Comparison of ENCODE assay signal across 8 cellular contexts in the genomic region with DNA sequence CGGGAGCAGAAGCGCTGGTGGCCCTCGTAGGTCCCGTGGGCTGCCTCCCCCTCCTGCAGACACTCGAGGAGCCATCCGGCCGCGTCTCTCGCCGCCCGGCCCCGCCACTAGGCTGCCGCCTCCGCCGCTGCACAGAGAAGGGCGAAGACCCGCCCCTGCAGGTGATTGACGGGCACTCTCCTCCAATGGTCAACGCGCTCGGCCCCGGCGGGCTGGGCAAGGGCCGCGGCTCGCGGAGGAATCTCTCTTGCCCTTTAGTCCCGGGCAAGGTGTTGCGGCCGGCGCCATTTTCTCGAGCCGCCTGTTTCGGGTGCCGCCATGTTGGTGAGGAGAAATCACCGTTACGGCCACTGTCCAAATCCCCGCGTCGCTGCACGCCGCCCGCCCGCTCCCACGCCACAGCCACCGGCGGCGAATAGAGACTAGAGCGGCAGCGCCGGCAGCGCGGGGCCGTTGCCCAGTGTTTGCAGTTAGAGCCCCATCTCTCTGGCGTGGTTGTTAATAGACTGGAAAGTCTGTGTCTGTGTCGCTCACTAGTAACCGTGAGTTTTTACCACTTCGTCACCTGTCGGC. TPM values are rescaled to one million over a fixed set of nuclear protein-coding genes. Genes with fewer than 3 reads are reported as not detected.
DNase-seq lines count a peak whose midpoint lies in the region; ATAC-seq lines count a peak whose summit lies in the region.

A gene with protein sequence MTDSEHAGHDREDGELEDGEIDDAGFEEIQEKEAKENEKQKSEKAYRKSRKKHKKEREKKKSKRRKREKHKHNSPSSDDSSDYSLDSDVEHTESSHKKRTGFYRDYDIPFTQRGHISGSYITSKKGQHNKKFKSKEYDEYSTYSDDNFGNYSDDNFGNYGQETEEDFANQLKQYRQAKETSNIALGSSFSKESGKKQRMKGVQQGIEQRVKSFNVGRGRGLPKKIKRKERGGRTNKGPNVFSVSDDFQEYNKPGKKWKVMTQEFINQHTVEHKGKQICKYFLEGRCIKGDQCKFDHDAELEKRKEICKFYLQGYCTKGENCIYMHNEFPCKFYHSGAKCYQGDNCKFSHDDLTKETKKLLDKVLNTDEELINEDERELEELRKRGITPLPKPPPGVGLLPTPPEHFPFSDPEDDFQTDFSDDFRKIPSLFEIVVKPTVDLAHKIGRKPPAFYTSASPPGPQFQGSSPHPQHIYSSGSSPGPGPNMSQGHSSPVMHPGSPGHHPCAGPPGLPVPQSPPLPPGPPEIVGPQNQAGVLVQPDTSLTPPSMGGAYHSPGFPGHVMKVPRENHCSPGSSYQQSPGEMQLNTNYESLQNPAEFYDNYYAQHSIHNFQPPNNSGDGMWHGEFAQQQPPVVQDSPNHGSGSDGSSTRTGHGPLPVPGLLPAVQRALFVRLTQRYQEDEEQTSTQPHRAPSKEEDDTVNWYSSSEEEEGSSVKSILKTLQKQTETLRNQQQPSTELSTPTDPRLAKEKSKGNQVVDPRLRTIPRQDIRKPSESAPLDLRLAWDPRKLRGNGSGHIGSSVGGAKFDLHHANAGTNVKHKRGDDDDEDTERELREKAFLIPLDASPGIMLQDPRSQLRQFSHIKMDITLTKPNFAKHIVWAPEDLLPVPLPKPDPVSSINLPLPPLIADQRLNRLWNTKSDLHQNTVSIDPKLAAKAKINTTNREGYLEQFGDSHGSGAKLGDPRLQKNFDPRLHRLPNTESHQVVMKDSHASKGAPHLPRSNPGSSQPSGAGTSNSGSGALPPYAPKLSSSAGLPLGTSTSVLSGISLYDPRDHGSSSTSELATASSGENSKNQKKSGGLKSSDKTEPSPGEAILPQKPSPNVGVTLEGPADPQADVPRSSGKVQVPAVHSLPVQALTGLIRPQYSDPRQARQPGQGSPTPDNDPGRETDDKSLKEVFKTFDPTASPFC (plus strand): TSS at position 284 of the 573 bp plus-strand sequence. CDS start 398 bp downstream, outside the sequence.

- H4K91ac ChIP-seq in mesenchymal stem cell (ENCODE audit: low read length), result peak within 1 kb of the TSS; percentile 100

- peak within 1 kb of the TSS; percentile 93 for H2BK120ac ChIP-seq in mesenchymal stem cell (ENCODE audit: low read depth, low read length)

- H3K27me3 ChIP-seq in effector memory CD4-positive, alpha-beta T cell (replicated peaks; ENCODE audit: control insufficient read depth, insufficient read depth, low read length, poor library complexity, severe bottlenecking), result no peaks in the 10 kb centered on the region
- H3K27me3 ChIP-seq in mesenchymal stem cell (ENCODE audit: control insufficient read depth in 1 of 2, insufficient read depth in 1 of 2, low read length in 2 of 2), result no peaks in the 10 kb centered on the region

- no peaks in the 10 kb centered on the region for H3K36me3 ChIP-seq in effector memory CD4-positive, alpha-beta T cell (ENCODE audit: control insufficient read depth, insufficient read depth, low read length)
- H3K36me3 ChIP-seq in mesenchymal stem cell (ENCODE audit: control insufficient read depth in 1 of 2, insufficient read depth in 2 of 2, low read depth in 1 of 2, low read length in 2 of 2), result no peaks in the 10 kb centered on the region

- H2BK5ac ChIP-seq in mesenchymal stem cell (ENCODE audit: low read depth, low read length, poor library complexity, severe bottlenecking), result peak within 1 kb of the TSS; percentile 99

- 0% methylated on average over 57 of the region's 59 CpGs for WGBS in mesenchymal stem cell

- H3K23ac ChIP-seq in mesenchymal stem cell (ENCODE audit: low read length in 2 of 2), result peak within 1 kb of the TSS; percentile 51 to 99

- H3K9ac ChIP-seq in mesenchymal stem cell (ENCODE audit: low read length), result peak within 1 kb of the TSS; percentile 100

- peak within 1 kb of the TSS; percentile 100 for H3K4me3 ChIP-seq in effector memory CD4-positive, alpha-beta T cell (ENCODE audit: insufficient read depth, low read depth, low read length, poor library complexity, severe bottlenecking)
- peak within 1 kb of the TSS; percentile 93 to 99 for H3K4me3 ChIP-seq in mesenchymal stem cell (ENCODE audit: insufficient read depth in 1 of 2, low read depth in 1 of 2, low read length in 2 of 2)

- peak within 1 kb of the TSS; percentile 82 for H3K4me2 ChIP-seq in mesenchymal stem cell (ENCODE audit: low read length, poor library complexity, severe bottlenecking)

- H2BK12ac ChIP-seq in mesenchymal stem cell (ENCODE audit: low read length in 2 of 2), result peak within 1 kb of the TSS in 1 of 2 experiments; percentile 18

- no peaks in the 10 kb centered on the region for H3K9me3 ChIP-seq in effector memory CD4-positive, alpha-beta T cell (ENCODE audit: control insufficient read depth, low read length)
- H3K9me3 ChIP-seq in mesenchymal stem cell (ENCODE audit: control insufficient read depth, low read length), result no peaks in the 10 kb centered on the region

- H3K79me1 ChIP-seq in mesenchymal stem cell (replicated peaks; ENCODE audit: low read length, poor library complexity, severe bottlenecking), result peaks cover 7% of the 10 kb centered on the region

- DNase-seq in CMK (ENCODE audit: low read depth), result peak; percentile 93
- DNase-seq in HS-27A (ENCODE audit: low read depth), result peak; percentile 99
- DNase-seq in NK-92 (lab: John Stamatoyannopoulos, UW; ENCODE audit: unreplicated experiment), result peak; percentile 55
- DNase-seq in activated CD8-positive, alpha-beta memory T cell treated with anti-CD3 and anti-CD28 coated beads for 4 hours (ENCODE audit: low read depth in 2 of 2), result peak; percentile 98 to 99
- peak; percentile 97 to 98 (median 98) for DNase-seq in effector memory CD4-positive, alpha-beta T cell
- DNase-seq in mesenchymal stem cell, result peak; percentile 98
- DNase-seq in stimulated activated CD8-positive, alpha-beta memory T cell treated with anti-CD3 and anti-CD28 coated beads, Interleukin-12 subunit alpha, Interleukin-12 subunit beta, amount 100 ng/mL, for 4 hours (ENCODE audit: low read depth), result peak; percentile 99

- peak within 1 kb of the TSS; percentile 85 for H2AFZ ChIP-seq in mesenchymal stem cell (ENCODE audit: low read depth, low read length)

- peak within 1 kb of the TSS; percentile 80 for H2AK5ac ChIP-seq in mesenchymal stem cell (ENCODE audit: low read length, severe bottlenecking)

- peak within 1 kb of the TSS; percentile 100 for H3K18ac ChIP-seq in mesenchymal stem cell (ENCODE audit: low read depth in 1 of 2, low read length in 2 of 2)

- H2BK15ac ChIP-seq in mesenchymal stem cell (ENCODE audit: low read depth, poor library complexity, severe bottlenecking), result peak within 1 kb of the TSS; percentile 97

- peak; percentile 93 for ATAC-seq in GM19467 (IDR thresholded peaks at IDR 0.05; ENCODE audit: unreplicated experiment)

- peak within 1 kb of the TSS; percentile 100 for H3K4ac ChIP-seq in mesenchymal stem cell (ENCODE audit: low read depth in 1 of 2, low read length in 2 of 2)

- H4K8ac ChIP-seq in mesenchymal stem cell (ENCODE audit: low read length), result peak within 1 kb of the TSS; percentile 100

- H3K27ac ChIP-seq in effector memory CD4-positive, alpha-beta T cell (ENCODE audit: insufficient read depth, low read length, poor library complexity, severe bottlenecking), result peak within 1 kb of the TSS; percentile 100
- peak within 1 kb of the TSS; percentile 94 for H3K27ac ChIP-seq in mesenchymal stem cell (ENCODE audit: low read length, poor library complexity, severe bottlenecking)

- no peaks in the 10 kb centered on the region for H3K4me1 ChIP-seq in effector memory CD4-positive, alpha-beta T cell (ENCODE audit: control insufficient read depth, insufficient read depth, low read length, poor library complexity, severe bottlenecking)
- H3K4me1 ChIP-seq in mesenchymal stem cell (ENCODE audit: control insufficient read depth, insufficient read depth, low read depth, low read length), result no peaks in the 10 kb centered on the region

- H3K14ac ChIP-seq in mesenchymal stem cell (ENCODE audit: low read length in 2 of 2), result peak within 1 kb of the TSS; percentile 81 to 100

RNA-seq across cellular contexts. Expression of the gene that starts here (rescaled TPM):
- 4.2 TPM for polyA plus RNA-seq in mesenchymal stem cell (2013, experiment 1 of 2)
- 4.2 TPM for polyA plus RNA-seq in mesenchymal stem cell (2013, experiment 2 of 2)

Comparison
In these comparisons a context has a peak if more than half of its experiments do, and no peak if none do; other contexts are left out.
1. Peak in every context shown above with its lines: DNase-seq, ATAC-seq, H3K4me3 ChIP-seq and H3K27ac ChIP-seq.